In the genomic region with DNA sequence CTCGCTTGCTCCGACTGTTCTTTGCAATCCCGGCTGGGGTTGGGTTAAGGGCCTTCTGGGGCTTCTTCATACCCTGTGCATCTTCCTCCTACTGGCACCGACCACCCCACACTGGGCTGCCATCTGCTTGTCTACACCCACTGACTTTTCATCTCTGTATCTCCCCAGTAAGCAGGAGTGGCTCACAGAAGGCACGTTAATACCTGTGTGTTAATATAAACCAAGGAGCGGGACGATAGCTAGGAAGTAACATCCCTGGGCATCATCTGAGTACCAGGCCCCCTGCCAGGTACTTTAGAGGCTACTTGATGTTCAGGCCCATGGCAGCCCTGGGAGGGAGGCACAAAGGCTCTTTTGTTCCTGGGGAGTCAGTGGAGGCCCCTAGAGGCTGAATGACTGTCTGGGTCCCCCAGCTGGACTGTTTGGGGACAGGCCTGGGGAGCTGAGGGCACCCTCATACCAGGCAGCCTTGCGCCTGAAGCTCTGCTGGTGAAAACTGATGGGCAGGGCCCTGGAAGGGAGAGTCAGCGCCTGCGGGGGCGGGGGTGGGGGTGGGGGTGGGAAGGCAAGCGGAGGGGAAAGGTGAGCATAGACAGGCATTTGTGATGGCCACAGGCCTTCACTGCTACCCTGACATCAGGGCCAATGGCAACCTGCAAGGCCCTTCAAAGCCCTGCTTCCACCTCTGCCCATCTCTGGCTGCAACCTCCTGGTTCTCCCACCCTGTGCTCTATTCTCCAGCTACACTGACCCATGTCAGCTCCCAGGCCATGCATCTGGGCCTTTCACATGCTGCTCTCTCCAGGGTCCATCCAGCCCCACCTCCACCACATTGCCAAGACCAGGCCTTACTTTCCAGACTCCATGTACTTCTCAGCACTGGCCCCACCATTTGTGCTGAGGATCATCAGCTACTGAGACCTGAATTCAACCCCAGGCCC, we compare ENCODE assay signal across 8 cellular contexts. TPM values are rescaled to one million over a fixed set of nuclear protein-coding genes. Genes with fewer than 3 reads are reported as not detected.
DNase-seq lines count a peak whose midpoint lies in the region; ATAC-seq and TF ChIP-seq lines count a peak whose summit lies in the region.

No MANE protein-coding gene starts in this region.

- POLR2A ChIA-PET in BJ (lab: Charles Lee): interaction anchor here (0.6 to 1.0 kb wide), 2 partner anchors 160 to 222 kb away, joined by 3 to 7 read pairs; no protein-coding TSS in a partner anchor
- POLR2A ChIA-PET in HCT116 (lab: Charles Lee): interaction anchor here (0.6 to 1.6 kb wide), 6 partner anchors 10 to 210 kb away, joined by 3 to 7 read pairs (median 4); a partner anchor contains a TSS

- DNase-seq in BJ (ENCODE audit: low read depth) (no peak), HCT116 (ENCODE audit: low read depth, low spot score) (no peak), inferior parietal cortex (ENCODE audit: extremely low spot score) (peak; percentile 42), NCI-H146 treated with DMSO at 0.1 percent for 48 hours (lab: John Stamatoyannopoulos, UW; ENCODE audit: unreplicated experiment) (no peak)
- DNase-seq in stimulated activated naive CD8-positive, alpha-beta T cell treated with anti-CD3 and anti-CD28 coated beads, Interleukin-15, amount 100 ng/mL, for 72 hours: peak; percentile 17 to 46
- no peak for DNase-seq in central memory CD4-positive, alpha-beta T cell

- no peaks in the 10 kb centered on the region for H3K27me3 ChIP-seq in BJ (ENCODE audit: control insufficient read depth, insufficient read depth, low read length)
- no peaks in the 10 kb centered on the region for H3K27me3 ChIP-seq in HCT116 (ENCODE audit: insufficient read depth, low read length)

- peak overlapping the region; percentile 52 for H3K4me3 Mint-ChIP-seq in activated naive CD8-positive, alpha-beta T cell
- H3K4me3 Mint-ChIP-seq in stimulated activated naive CD8-positive, alpha-beta T cell treated with anti-CD3 and anti-CD28 coated beads, Interleukin-15, amount 100 ng/mL, for 72 hours: peak overlapping the region; percentile 75 to 79

- TF ChIP-seq POLR2A in HCT116 (IDR thresholded peaks at IDR 0.05; ENCODE audit: borderline replicate concordance, extremely low read depth, insufficient read depth, insufficient read length): no peak

- H3K9me2 ChIP-seq in HCT116 (ENCODE audit: insufficient read depth): no peaks in the 10 kb centered on the region

- H3K79me2 ChIP-seq in HCT116 (ENCODE audit: insufficient read depth, low read length): no peaks in the 10 kb centered on the region

- CTCF ChIA-PET in BJ (lab: Yijun Ruan, JAX) (interaction anchor here (0.5 to 4.5 kb wide), 23 partner anchors 9 to 439 kb away, joined by 3 to 43 read pairs (median 3); no protein-coding TSS in a partner anchor), HCT116 (lab: Charles Lee) (interaction anchor here (0.6 to 2.0 kb wide), 32 partner anchors 8 to 510 kb away, joined by 3 to 23 read pairs (median 4); a partner anchor contains a TSS)

- no peaks in the 10 kb centered on the region for H3K36me3 Mint-ChIP-seq in activated naive CD8-positive, alpha-beta T cell

- H3K9me3 ChIP-seq in HCT116 (ENCODE audit: control insufficient read depth in 1 of 2, insufficient read depth in 1 of 2, low read depth in 1 of 2, low read length in 2 of 2): no peaks in the 10 kb centered on the region

- peaks cover 11 to 19% of the 10 kb centered on the region in 2 experiments for H3K4me1 ChIP-seq in HCT116 (ENCODE audit: control insufficient read depth in 1 of 2, insufficient read depth in 2 of 2, low read length in 2 of 2)

- H3K4me2 ChIP-seq in HCT116 (ENCODE audit: low read length): peak overlapping the region; percentile 73

- H3K27me3 Mint-ChIP-seq in activated naive CD8-positive, alpha-beta T cell: no peaks in the 10 kb centered on the region
- H3K27me3 Mint-ChIP-seq in stimulated activated naive CD8-positive, alpha-beta T cell treated with anti-CD3 and anti-CD28 coated beads, Interleukin-15, amount 100 ng/mL, for 72 hours: no peaks in the 10 kb centered on the region

- H3K9ac ChIP-seq in HCT116 (ENCODE audit: low read length): peak overlapping the region; percentile 65

- BruUV-seq in HCT116 (replicated peaks; lab: Mats Ljungman, UMichigan): TSS peak; percentile 91

- H2AFZ ChIP-seq in HCT116 (ENCODE audit: low read depth, low read length, poor library complexity, severe bottlenecking): no peak overlapping the region

- RAD21 ChIA-PET in HCT116 (lab: Charles Lee; ENCODE audit: low non-redundant PET in 1 of 2, low total read pairs in 2 of 2, uncharacterized antibody in 2 of 2, unreplicated experiment in 2 of 2): interaction anchor here (0.6 to 1.0 kb wide), 4 partner anchors 86 to 213 kb away, joined by 3 to 4 read pairs (median 3); no protein-coding TSS in a partner anchor

- H3K27ac Mint-ChIP-seq in activated naive CD8-positive, alpha-beta T cell: peak overlapping the region; percentile 87
- H3K27ac Mint-ChIP-seq in stimulated activated naive CD8-positive, alpha-beta T cell treated with anti-CD3 and anti-CD28 coated beads, Interleukin-15, amount 100 ng/mL, for 72 hours: peak overlapping the region; percentile 95 to 97

- H3K4me1 Mint-ChIP-seq in activated naive CD8-positive, alpha-beta T cell (ENCODE audit: low read depth): peaks cover 7% of the 10 kb centered on the region
- peaks cover 20% of the 10 kb centered on the region for H3K4me1 Mint-ChIP-seq in stimulated activated naive CD8-positive, alpha-beta T cell treated with anti-CD3 and anti-CD28 coated beads, Interleukin-15, amount 100 ng/mL, for 72 hours

- no peaks in the 10 kb centered on the region for H4K20me1 ChIP-seq in HCT116 (ENCODE audit: insufficient read depth)

- H3K4me3 ChIP-seq in BJ (ENCODE audit: low read depth, low read length) (peak overlapping the region; percentile 42), HCT116 (replicated peaks in 1 of 2; ENCODE audit: low read depth in 1 of 2, low read length in 2 of 2) (peak overlapping the region; percentile 26 to 40; a peak in 3 of 4 replicates)

- peak overlapping the region; percentile 60 for H3K27ac ChIP-seq in HCT116 (ENCODE audit: low read depth, low read length)

- no peak for TF ChIP-seq CTCF in BJ (IDR thresholded peaks at IDR 0.05; ENCODE audit: insufficient read depth, low read depth, low read length)
- TF ChIP-seq CTCF in HCT116 (IDR thresholded peaks at IDR 0.05 in 2 of 3, conservative IDR thresholded peaks at IDR 0.05 in 1 of 3; ENCODE audit: borderline replicate concordance in 1 of 3, insufficient read depth in 1 of 3, low read depth in 2 of 3, low read length in 2 of 3): peak in 1 of 3 experiments; percentile 15; a peak in 1 of 6 replicates

- H3K9me3 Mint-ChIP-seq in activated naive CD8-positive, alpha-beta T cell (ENCODE audit: low read depth): no peaks in the 10 kb centered on the region
- H3K9me3 Mint-ChIP-seq in stimulated activated naive CD8-positive, alpha-beta T cell treated with anti-CD3 and anti-CD28 coated beads, Interleukin-15, amount 100 ng/mL, for 72 hours: no peaks in the 10 kb centered on the region

- intact Hi-C loops in HCT116 (cut with micrococcal nuclease): loop anchor here (1.0 to 2.0 kb wide), 5 partner anchors 45 to 211 kb away; no protein-coding TSS in a partner anchor

- no peak for TF ChIP-seq RAD21 in HCT116 (IDR thresholded peaks at IDR 0.05; ENCODE audit: low read depth)

- no peak for ATAC-seq in HCT116
- peak; percentile 34 for ATAC-seq in stimulated activated naive CD8-positive, alpha-beta T cell treated with anti-CD3 and anti-CD28 coated beads, Interleukin-15, amount 100 ng/mL, for 72 hours
- no peak for ATAC-seq in HG02642 (IDR thresholded peaks at IDR 0.05; ENCODE audit: poor library complexity, unreplicated experiment)

- H3K36me3 ChIP-seq in BJ (ENCODE audit: control insufficient read depth, insufficient read depth, low read length): no peaks in the 10 kb centered on the region
- H3K36me3 ChIP-seq in HCT116 (ENCODE audit: control insufficient read depth in 1 of 2, insufficient read depth in 2 of 2, low read length in 2 of 2): no peaks in the 10 kb centered on the region

TF ChIP-seq in HCT116, 20 proteins besides CTCF, POLR2A, EP300 and RAD21 (continues in another document):
- TF ChIP-seq SRF (IDR thresholded peaks at IDR 0.05; ENCODE audit: low read depth) (no peak), FOSL1 (IDR thresholded peaks at IDR 0.05; ENCODE audit: low read depth) (no peak), POLR2AphosphoS5 (IDR thresholded peaks at IDR 0.05; ENCODE audit: low read depth, low read length) (no peak), EGR1 (IDR thresholded peaks at IDR 0.05; ENCODE audit: low read depth) (no peak), CEBPB (IDR thresholded peaks at IDR 0.05; ENCODE audit: low read depth) (no peak)
- TF ChIP-seq, protein P1, sequence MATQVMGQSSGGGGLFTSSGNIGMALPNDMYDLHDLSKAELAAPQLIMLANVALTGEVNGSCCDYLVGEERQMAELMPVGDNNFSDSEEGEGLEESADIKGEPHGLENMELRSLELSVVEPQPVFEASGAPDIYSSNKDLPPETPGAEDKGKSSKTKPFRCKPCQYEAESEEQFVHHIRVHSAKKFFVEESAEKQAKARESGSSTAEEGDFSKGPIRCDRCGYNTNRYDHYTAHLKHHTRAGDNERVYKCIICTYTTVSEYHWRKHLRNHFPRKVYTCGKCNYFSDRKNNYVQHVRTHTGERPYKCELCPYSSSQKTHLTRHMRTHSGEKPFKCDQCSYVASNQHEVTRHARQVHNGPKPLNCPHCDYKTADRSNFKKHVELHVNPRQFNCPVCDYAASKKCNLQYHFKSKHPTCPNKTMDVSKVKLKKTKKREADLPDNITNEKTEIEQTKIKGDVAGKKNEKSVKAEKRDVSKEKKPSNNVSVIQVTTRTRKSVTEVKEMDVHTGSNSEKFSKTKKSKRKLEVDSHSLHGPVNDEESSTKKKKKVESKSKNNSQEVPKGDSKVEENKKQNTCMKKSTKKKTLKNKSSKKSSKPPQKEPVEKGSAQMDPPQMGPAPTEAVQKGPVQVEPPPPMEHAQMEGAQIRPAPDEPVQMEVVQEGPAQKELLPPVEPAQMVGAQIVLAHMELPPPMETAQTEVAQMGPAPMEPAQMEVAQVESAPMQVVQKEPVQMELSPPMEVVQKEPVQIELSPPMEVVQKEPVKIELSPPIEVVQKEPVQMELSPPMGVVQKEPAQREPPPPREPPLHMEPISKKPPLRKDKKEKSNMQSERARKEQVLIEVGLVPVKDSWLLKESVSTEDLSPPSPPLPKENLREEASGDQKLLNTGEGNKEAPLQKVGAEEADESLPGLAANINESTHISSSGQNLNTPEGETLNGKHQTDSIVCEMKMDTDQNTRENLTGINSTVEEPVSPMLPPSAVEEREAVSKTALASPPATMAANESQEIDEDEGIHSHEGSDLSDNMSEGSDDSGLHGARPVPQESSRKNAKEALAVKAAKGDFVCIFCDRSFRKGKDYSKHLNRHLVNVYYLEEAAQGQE (IDR thresholded peaks at IDR 0.05; ENCODE audit: low read depth): no peak

RNA-seq across cellular contexts. Expression of a gene that starts 34.2 kb away (rescaled TPM):
- polyA plus RNA-seq in BJ (2011; rRNA removed): not detected in 2 replicates
- polyA minus RNA-seq in BJ (2011; rRNA and poly(A)+ RNA removed): not detected in 2 replicates
- 1.8 TPM for total RNA-seq in HCT116 (2021; ENCODE audit: unreplicated experiment)
- polyA plus RNA-seq in HCT116 (2012): 2.3 and 4.6 TPM in 2 replicates

RNA-seq across cellular contexts. Expression of a gene that starts 45.3 kb away (rescaled TPM):
- polyA plus RNA-seq in BJ (2011; rRNA removed): 15.7 and 25.8 TPM in 2 replicates
- polyA minus RNA-seq in BJ (2011; rRNA and poly(A)+ RNA removed): 16.6 and 17.7 TPM in 2 replicates
- 111 TPM for total RNA-seq in HCT116 (2021; ENCODE audit: unreplicated experiment)
- 37.0 and 40.0 TPM in 2 replicates for polyA plus RNA-seq in HCT116 (2012)

Comparison
In these comparisons a context has a peak if more than half of its experiments do, and no peak if none do; other contexts are left out.
1. DNase-seq: peak in inferior parietal cortex (single experiment) and stimulated activated naive CD8-positive, alpha-beta T cell treated with anti-CD3 and anti-CD28 coated beads, Interleukin-15, amount 100 ng/mL, for 72 hours (2 of 2); none in BJ (single experiment), HCT116 (single experiment), NCI-H146 treated with DMSO at 0.1 percent for 48 hours (single experiment) and central memory CD4-positive, alpha-beta T cell (single experiment).